ENCODE assay signal across 14 cellular contexts in the genomic region with DNA sequence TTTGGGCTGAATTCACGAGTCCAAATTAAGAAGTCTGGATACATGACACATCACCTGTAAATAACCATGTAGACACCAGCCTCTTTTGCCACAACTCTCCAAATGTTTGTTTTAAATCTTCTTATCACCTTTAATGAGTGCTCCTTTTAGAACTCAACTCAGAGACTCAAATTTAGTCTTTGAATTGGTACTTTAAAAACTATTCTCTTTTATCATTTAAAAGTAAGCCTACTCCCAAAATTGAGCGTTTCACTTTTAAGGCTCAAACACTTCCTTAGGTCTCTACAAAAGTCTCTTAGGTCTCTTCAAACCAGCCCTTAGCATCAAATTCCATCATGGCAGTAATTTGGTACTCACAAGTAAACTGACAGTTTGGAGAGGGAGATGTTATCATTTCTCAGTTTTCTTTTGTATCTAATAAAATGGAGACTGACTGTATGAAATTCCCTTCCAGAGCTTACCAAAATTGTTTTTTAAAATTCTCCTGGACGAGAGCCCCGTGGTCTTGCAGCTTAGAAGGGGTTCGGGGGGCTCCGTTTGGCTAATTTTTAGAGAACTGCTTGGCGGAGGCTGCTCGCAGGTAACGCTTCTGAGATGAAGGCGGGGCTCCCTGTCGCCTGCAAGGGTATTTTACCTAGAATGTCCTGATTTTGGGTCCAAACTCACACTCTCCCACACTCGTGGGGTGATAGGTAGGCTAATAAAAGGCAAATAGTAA.
"Had no signal": no experiment of that assay in that cellular context is flagged by ENCODE, and none has a peak within 500 bp of the region (broad histone marks: within the 10 kb centered on the region; RNA-seq: fewer than 3 reads in every experiment).

No MANE protein-coding gene starts in this region.

- H3K9me3 Mint-ChIP-seq: activated CD4-positive, alpha-beta memory T cell treated with anti-CD3 and anti-CD28 coated beads, Interleukin-2, amount 10 ng/mL, durations not matched to agents 7 days and 5 days; activated naive CD8-positive, alpha-beta T cell treated with anti-CD3 and anti-CD28 coated beads, Interleukin-2, amount 50 U/mL, for 24 hours; central memory CD8-positive, alpha-beta T cell; dendritic cell treated with granulocyte-macrophage colony-stimulating factor and Interleukin-4, amounts not matched to agents 40 ng/mL and 50 ng/mL, for 4 days; T-helper 2 cell treated with Interferon-gamma antibody and Interleukin-4, amounts not matched to agents 5 μg/mL and 100 μg/mL, for 36 hours; type B pancreatic cell had no signal

- H3K4me1 ChIP-seq: parathyroid adenoma had no signal

- H3K27ac Mint-ChIP-seq: activated CD4-positive, alpha-beta memory T cell treated with anti-CD3 and anti-CD28 coated beads, Interleukin-2, amount 10 ng/mL, durations not matched to agents 7 days and 5 days; activated naive CD8-positive, alpha-beta T cell treated with anti-CD3 and anti-CD28 coated beads, Interleukin-2, amount 50 U/mL, for 24 hours; dendritic cell treated with granulocyte-macrophage colony-stimulating factor and Interleukin-4, amounts not matched to agents 40 ng/mL and 50 ng/mL, for 4 days; immature natural killer cell; memory B cell; T-helper 2 cell treated with Interferon-gamma antibody and Interleukin-4, amounts not matched to agents 5 μg/mL and 100 μg/mL, for 36 hours; type B pancreatic cell had no signal

- H3K4me3 Mint-ChIP-seq: activated CD4-positive, alpha-beta memory T cell treated with anti-CD3 and anti-CD28 coated beads, Interleukin-2, amount 10 ng/mL, durations not matched to agents 7 days and 5 days; activated naive CD8-positive, alpha-beta T cell treated with anti-CD3 and anti-CD28 coated beads, Interleukin-2, amount 50 U/mL, for 24 hours; central memory CD8-positive, alpha-beta T cell; dendritic cell treated with granulocyte-macrophage colony-stimulating factor and Interleukin-4, amounts not matched to agents 40 ng/mL and 50 ng/mL, for 4 days; memory B cell; T-helper 2 cell treated with Interferon-gamma antibody and Interleukin-4, amounts not matched to agents 5 μg/mL and 100 μg/mL, for 36 hours had no signal

- DNase-seq: activated CD4-positive, alpha-beta memory T cell treated with anti-CD3 and anti-CD28 coated beads, Interleukin-2, amount 10 ng/mL, durations not matched to agents 7 days and 5 days; activated CD4-positive, CD25-positive, alpha-beta regulatory T cell treated with anti-CD3 and anti-CD28 coated beads, Interleukin-2, amount 50 U/mL, for 72 hours; activated naive CD4-positive, alpha-beta T cell treated with Interleukin-2 at 50 U/mL for 16 hours; activated naive CD8-positive, alpha-beta T cell treated with anti-CD3 and anti-CD28 coated beads, Interleukin-2, amount 50 U/mL, for 24 hours; erythroblast; immature natural killer cell; stimulated activated CD4-positive, alpha-beta T cell treated with anti-CD3 and anti-CD28 coated beads, Interleukin-4, amount 100 ng/mL, for 4 hours had no signal

- H3K36me3 Mint-ChIP-seq: type B pancreatic cell had no signal

- H3K27ac ChIP-seq: parathyroid adenoma had no signal

- ATAC-seq: activated naive CD8-positive, alpha-beta T cell treated with anti-CD3 and anti-CD28 coated beads, Interleukin-2, amount 50 U/mL, for 24 hours; left lobe of liver had no signal
